1 cellular context compared by ENCODE assay signal in genomic region chr10:78771215-78771614, GRCh38.
TF ChIP-seq lines count a peak whose summit lies in the region.

No MANE protein-coding gene starts in this region.

TF ChIP-seq in HepG2, 621 proteins besides CTCF, POLR2A, EP300 and RAD21 (continued from another document):
- TF ChIP-seq ZBTB2 (CRISPR knock-in tag; IDR thresholded peaks at IDR 0.05; ENCODE audit: low read depth): no peak
- no peak for TF ChIP-seq JUN (CRISPR knock-in tag; IDR thresholded peaks at IDR 0.05)
- no peak for TF ChIP-seq ZMYM2 (CRISPR knock-in tag; IDR thresholded peaks at IDR 0.05)
- TF ChIP-seq NFATC3 (CRISPR knock-in tag; IDR thresholded peaks at IDR 0.05): no peak
- no peak for TF ChIP-seq KAT8 (CRISPR knock-in tag; IDR thresholded peaks at IDR 0.05)
